25 cellular contexts compared by ENCODE assay signal in genomic region chr16:79784007-79784406, GRCh38.
"Had no signal": no experiment of that assay in that cellular context is flagged by ENCODE, and none has a peak within 500 bp of the region (broad histone marks: within the 10 kb centered on the region; RNA-seq: fewer than 3 reads in every experiment).

No MANE protein-coding gene starts in this region.

- H3K36me3 ChIP-seq: neural progenitor cell, ovary, right atrium auricular region, sigmoid colon, suprapubic skin, thyroid gland, upper lobe of left lung, uterus had no signal

- H3K4me1 ChIP-seq: foreskin keratinocyte, neural progenitor cell, right atrium auricular region, sigmoid colon, suprapubic skin, thyroid gland, upper lobe of left lung, uterus had no signal

- FAIRE-seq: small intestine had no signal

- H3K4me2 ChIP-seq: neural progenitor cell had no signal

- H3K4me3 ChIP-seq: dorsolateral prefrontal cortex, neural progenitor cell, ovary, right atrium auricular region, sigmoid colon, suprapubic skin, thyroid gland, upper lobe of left lung, uterus had no signal

- H3K9ac ChIP-seq: neural progenitor cell had no signal

- H3K27me3 ChIP-seq: foreskin keratinocyte, neural progenitor cell, ovary, right atrium auricular region, sigmoid colon, suprapubic skin, thyroid gland, upper lobe of left lung, uterus had no signal

- H2AFZ ChIP-seq: neural progenitor cell had no signal

- H3K27ac ChIP-seq: dorsolateral prefrontal cortex, foreskin keratinocyte, neural progenitor cell, ovary, right atrium auricular region, sigmoid colon, suprapubic skin, thyroid gland, upper lobe of left lung, uterus had no signal

- DNase-seq: cortex of kidney; dorsolateral prefrontal cortex; effector CD8-positive, alpha-beta T cell; foreskin keratinocyte; head of caudate nucleus; hypothalamus; islet precursor cell; mammary epithelial cell; nucleus accumbens; ovary; sigmoid colon; small intestine; stimulated activated CD4-positive, alpha-beta T cell treated with anti-CD3 and anti-CD28 coated beads, Interleukin-4, amount 100 ng/mL, for 1 hour; stimulated activated CD8-positive, alpha-beta memory T cell treated with anti-CD3 and anti-CD28 coated beads, Interleukin-4, amount 100 ng/mL, for 48 hours; stimulated activated naive CD8-positive, alpha-beta T cell treated with anti-CD3 and anti-CD28 coated beads, Interleukin-15, Interleukin-2, amounts not matched to agents 100 U/mL and 50 U/mL, for 24 hours; thyroid gland; upper lobe of left lung; uterus had no signal

- H3K9me3 ChIP-seq: ovary, right atrium auricular region, sigmoid colon, suprapubic skin, thyroid gland, upper lobe of left lung, uterus had no signal

- ATAC-seq: esophagus mucosa; foreskin keratinocyte; left lobe of liver; natural killer cell treated with Interleukin-12 subunit alpha and Interleukin-12 subunit beta and Interleukin-15 and Interleukin-18, amount 100 ng/mL, for 72 hours; stimulated activated effector memory CD8-positive, alpha-beta T cell treated with anti-CD3 and anti-CD28 coated beads, Interleukin-12 subunit alpha, Interleukin-12 subunit beta, amount 100 ng/mL, for 72 hours; stimulated activated naive CD8-positive, alpha-beta T cell treated with anti-CD3 and anti-CD28 coated beads, Interleukin-15, Interleukin-2, amounts not matched to agents 100 U/mL and 50 U/mL, for 24 hours had no signal
